16 cellular contexts compared by ENCODE assay signal in genomic region chr15:80920271-80920699, GRCh38.
DNase-seq lines count a peak whose midpoint lies in the region; ATAC-seq and TF ChIP-seq lines count a peak whose summit lies in the region.
"Had no signal": no experiment of that assay in that cellular context is flagged by ENCODE, and none has a peak within 500 bp of the region (broad histone marks: within the 10 kb centered on the region; RNA-seq: fewer than 3 reads in every experiment).

No MANE protein-coding gene starts in this region.

- peak in 1 of 2 donors; percentile 41 for DNase-seq in activated naive CD4-positive, alpha-beta T cell treated with anti-CD3 and anti-CD28 coated beads, Interleukin-2, amount 50 U/mL, for 72 hours (ENCODE audit: low spot score in 2 of 2)
- no peak for DNase-seq in activated naive CD4-positive, alpha-beta T cell treated with Interleukin-2 at 50 U/mL for 16 hours
- DNase-seq in NK-92 treated with Interleukin-12 subunit alpha and Interleukin-12 subunit beta, amount 100 ng/mL, for 24 hours (lab: John Stamatoyannopoulos, UW): peak; percentile 42
- DNase-seq in activated naive CD8-positive, alpha-beta T cell treated with anti-CD3 and anti-CD28 coated beads, Interleukin-2, amount 50 U/mL, for 24 hours: peak; percentile 29
- DNase-seq in stimulated activated naive CD8-positive, alpha-beta T cell treated with anti-CD3 and anti-CD28 coated beads, Interleukin-15, amount 100 ng/mL, for 72 hours: peak; percentile 44 to 57
- DNase-seq in SW480 (ENCODE audit: low spot score) (no peak), GM13976 (ENCODE audit: low spot score) (no peak), ecto neural progenitor cell (ENCODE audit: low spot score) (no peak)
- DNase-seq: CD4-positive, alpha-beta memory T cell; DMS79 treated with DMSO at 0.1 percent for 48 hours; NCI-H2029; NCI-H446 treated with DMSO at 0.1 percent for 48 hours; upper lobe of right lung had no signal

- in situ Hi-C loops in GM13976 (cut with MboI; ENCODE audit: low sequenced_read_pairs, unreplicated experiment): no loop called here

- no peak for TF ChIP-seq CTCF in GM13976 (IDR thresholded peaks at IDR 0.05; ENCODE audit: borderline replicate concordance, control extremely low read depth, extremely low read depth, insufficient read depth, missing control alignments)

- ATAC-seq in activated naive CD4-positive, alpha-beta T cell treated with anti-CD3 and anti-CD28 coated beads, Interleukin-2, amount 50 U/mL, for 72 hours: peak; percentile 83 to 90
- ATAC-seq in activated naive CD8-positive, alpha-beta T cell treated with anti-CD3 and anti-CD28 coated beads, Interleukin-2, amount 50 U/mL, for 24 hours: peak; percentile 92
- peak; percentile 98 for ATAC-seq in stimulated activated naive CD8-positive, alpha-beta T cell treated with anti-CD3 and anti-CD28 coated beads, Interleukin-15, amount 100 ng/mL, for 72 hours
- ATAC-seq: left lobe of liver, upper lobe of right lung had no signal

- H3K4me1 Mint-ChIP-seq in activated naive CD8-positive, alpha-beta T cell treated with anti-CD3 and anti-CD28 coated beads, Interleukin-2, amount 50 U/mL, for 24 hours: peaks cover 24% of the 10 kb centered on the region
- peaks cover 32% of the 10 kb centered on the region for H3K4me1 Mint-ChIP-seq in stimulated activated naive CD8-positive, alpha-beta T cell treated with anti-CD3 and anti-CD28 coated beads, Interleukin-15, amount 100 ng/mL, for 72 hours

- no peaks in the 10 kb centered on the region for H3K27me3 Mint-ChIP-seq in activated naive CD8-positive, alpha-beta T cell treated with anti-CD3 and anti-CD28 coated beads, Interleukin-2, amount 50 U/mL, for 24 hours
- H3K27me3 Mint-ChIP-seq in stimulated activated naive CD8-positive, alpha-beta T cell treated with anti-CD3 and anti-CD28 coated beads, Interleukin-15, amount 100 ng/mL, for 72 hours: no peaks in the 10 kb centered on the region
- H3K27me3 Mint-ChIP-seq: CD4-positive, alpha-beta memory T cell had no signal

- H3K4me3 Mint-ChIP-seq in activated naive CD8-positive, alpha-beta T cell treated with anti-CD3 and anti-CD28 coated beads, Interleukin-2, amount 50 U/mL, for 24 hours: no peak overlapping the region
- H3K4me3 Mint-ChIP-seq in stimulated activated naive CD8-positive, alpha-beta T cell treated with anti-CD3 and anti-CD28 coated beads, Interleukin-15, amount 100 ng/mL, for 72 hours: peak overlapping the region in 1 of 2 donors; percentile 46
- H3K4me3 Mint-ChIP-seq: CD4-positive, alpha-beta memory T cell; mesothelial cell of epicardium; neural crest cell had no signal

- no peak overlapping the region for H3K27ac Mint-ChIP-seq in activated naive CD4-positive, alpha-beta T cell treated with anti-CD3 and anti-CD28 coated beads, Interleukin-2, amount 50 U/mL, for 72 hours
- H3K27ac Mint-ChIP-seq in activated naive CD8-positive, alpha-beta T cell treated with anti-CD3 and anti-CD28 coated beads, Interleukin-2, amount 50 U/mL, for 24 hours: no peak overlapping the region
- peak overlapping the region in 1 of 2 donors; percentile 55 for H3K27ac Mint-ChIP-seq in stimulated activated naive CD8-positive, alpha-beta T cell treated with anti-CD3 and anti-CD28 coated beads, Interleukin-15, amount 100 ng/mL, for 72 hours
- H3K27ac Mint-ChIP-seq: mesothelial cell of epicardium had no signal

- peaks cover 0 to 11% of the 10 kb centered on the region in 2 donors for H3K36me3 Mint-ChIP-seq in activated naive CD4-positive, alpha-beta T cell treated with anti-CD3 and anti-CD28 coated beads, Interleukin-2, amount 50 U/mL, for 72 hours
- no peaks in the 10 kb centered on the region for H3K36me3 Mint-ChIP-seq in activated naive CD8-positive, alpha-beta T cell treated with anti-CD3 and anti-CD28 coated beads, Interleukin-2, amount 50 U/mL, for 24 hours (ENCODE audit: low read depth)
- H3K36me3 Mint-ChIP-seq: mesothelial cell of epicardium had no signal

- H3K9me3 Mint-ChIP-seq in activated naive CD4-positive, alpha-beta T cell treated with anti-CD3 and anti-CD28 coated beads, Interleukin-2, amount 50 U/mL, for 72 hours: no peaks in the 10 kb centered on the region
- no peaks in the 10 kb centered on the region for H3K9me3 Mint-ChIP-seq in activated naive CD8-positive, alpha-beta T cell treated with anti-CD3 and anti-CD28 coated beads, Interleukin-2, amount 50 U/mL, for 24 hours
- no peaks in the 10 kb centered on the region for H3K9me3 Mint-ChIP-seq in stimulated activated naive CD8-positive, alpha-beta T cell treated with anti-CD3 and anti-CD28 coated beads, Interleukin-15, amount 100 ng/mL, for 72 hours
- H3K9me3 Mint-ChIP-seq: CD4-positive, alpha-beta memory T cell; mesothelial cell of epicardium; neural crest cell had no signal

Comparison
In these comparisons a context has a peak if more than half of its experiments do, and no peak if none do; other contexts are left out.
1. DNase-seq: peak in NK-92 treated with Interleukin-12 subunit alpha and Interleukin-12 subunit beta, amount 100 ng/mL, for 24 hours (single experiment), activated naive CD8-positive, alpha-beta T cell treated with anti-CD3 and anti-CD28 coated beads, Interleukin-2, amount 50 U/mL, for 24 hours (single experiment) and stimulated activated naive CD8-positive, alpha-beta T cell treated with anti-CD3 and anti-CD28 coated beads, Interleukin-15, amount 100 ng/mL, for 72 hours (2 of 2); none in activated naive CD4-positive, alpha-beta T cell treated with Interleukin-2 at 50 U/mL for 16 hours (single experiment), SW480 (single experiment), GM13976 (single experiment) and ecto neural progenitor cell (single experiment).
2. Peak in every context shown above with its lines, with median percentiles within 50 percentile points of each other: ATAC-seq.